ENCODE assay signal across 10 cellular contexts in the genomic region with DNA sequence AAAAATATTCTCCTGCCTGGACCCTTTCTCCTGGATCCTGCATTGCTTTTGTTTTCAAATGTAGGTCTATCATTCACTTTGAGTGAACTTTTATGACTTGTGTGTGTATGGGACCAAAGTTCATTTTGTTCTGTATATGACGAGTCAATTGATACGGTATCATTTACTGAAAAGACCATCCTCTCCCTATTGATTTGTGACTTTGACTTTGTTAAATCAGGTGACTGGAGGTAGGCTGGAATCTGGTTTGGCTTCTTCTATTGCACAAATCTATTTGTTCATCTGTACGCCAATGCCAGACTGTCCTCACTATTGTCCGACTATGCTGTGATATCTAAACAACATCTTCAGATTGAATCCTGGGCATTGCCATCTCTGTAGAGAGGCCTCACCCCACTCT. TPM values are rescaled to one million over a fixed set of nuclear protein-coding genes. Genes with fewer than 3 reads are reported as not detected.
"Had no signal": no experiment of that assay in that cellular context is flagged by ENCODE, and none has a peak within 500 bp of the region (broad histone marks: within the 10 kb centered on the region; RNA-seq: fewer than 3 reads in every experiment).

No MANE protein-coding gene starts in this region.

- H3K4me3 ChIP-seq: GM23338 had no signal

- ATAC-seq: GM23338, HCT116 had no signal

- H3K4me2 ChIP-seq: GM23338 had no signal

- FAIRE-seq: H1, H54, HTR-8/SVneo had no signal

- DNase-seq: H9, HFFc6, KBM-7 had no signal

RNA-seq across cellular contexts. Expression of a gene that starts 5.3 kb away (rescaled TPM):
- total RNA-seq: GM23338, H1, H9, HFFc6, HT-29 had no signal
- polyA plus RNA-seq: GM23338, H1, IgD-negative memory B cell had no signal

RNA-seq across cellular contexts. Expression of a gene that starts 12.2 kb away (rescaled TPM):
- total RNA-seq: HT-29 had no signal
- polyA plus RNA-seq: IgD-negative memory B cell had no signal
